ENCODE assay signal across 26 cellular contexts in the genomic region with DNA sequence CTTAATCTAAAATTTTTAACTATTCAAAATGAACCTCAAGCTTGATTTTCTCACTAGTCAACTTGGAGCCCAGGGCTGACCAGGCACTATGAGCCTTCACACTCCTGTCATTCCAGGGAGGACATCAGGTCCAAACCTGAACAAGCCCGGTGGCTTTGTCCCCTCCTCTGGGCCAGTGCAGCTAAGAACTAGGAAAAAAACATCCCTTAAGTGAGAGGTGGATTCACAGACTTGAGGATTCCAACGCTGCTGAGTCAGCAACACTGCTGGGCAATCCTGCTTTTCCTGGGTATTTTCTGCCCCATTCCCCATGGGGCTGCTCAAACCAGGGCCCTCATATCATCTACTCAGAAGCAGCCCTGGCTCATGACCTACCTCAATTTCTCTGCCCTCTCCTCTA. TPM values are rescaled to one million over a fixed set of nuclear protein-coding genes. Genes with fewer than 3 reads are reported as not detected.
"Had no signal": no experiment of that assay in that cellular context is flagged by ENCODE, and none has a peak within 500 bp of the region (broad histone marks: within the 10 kb centered on the region; RNA-seq: fewer than 3 reads in every experiment).

No MANE protein-coding gene starts in this region.

- H3K4me1 ChIP-seq: gastrocnemius medialis had no signal

- H3K9me3 Mint-ChIP-seq: activated B cell treated with CpG ODN at 0.5 μM for 24 hours; activated CD4-positive, alpha-beta memory T cell treated with anti-CD3 and anti-CD28 coated beads, Interleukin-2, amount 10 ng/mL, durations not matched to agents 7 days and 5 days; activated naive CD4-positive, alpha-beta T cell treated with anti-CD3 and anti-CD28 coated beads, Interleukin-2, amount 50 U/mL, for 24 hours; memory B cell; stimulated activated naive B cell treated with anti-CD40 and anti-IgM and Interleukin-4, amounts not matched to agents 10 μg/mL and 1 μg/mL and 100 μg/mL, for 72 hours; T-cell had no signal

- H3K4me2 ChIP-seq: smooth muscle cell had no signal

- DNase-seq: activated B cell treated with CpG ODN at 0.5 μM for 24 hours; activated CD4-positive, alpha-beta memory T cell treated with anti-CD3 and anti-CD28 coated beads, Interleukin-2, amount 10 ng/mL, durations not matched to agents 7 days and 5 days; activated CD4-positive, alpha-beta T cell treated with anti-CD3 and anti-CD28 coated beads for 4 hours; activated gamma-delta T cell; anterior cingulate cortex; central memory CD4-positive, alpha-beta T cell; colonic mucosa; esophagus squamous epithelium; gastrocnemius medialis; head of caudate nucleus; left cardiac atrium; nephron progenitor cell; nucleus accumbens; sigmoid colon; stimulated activated CD4-positive, alpha-beta T cell treated with anti-CD3 and anti-CD28 coated beads, Interleukin-2, amount 100 ng/mL, for 48 hours; stimulated activated CD8-positive, alpha-beta memory T cell treated with anti-CD3 and anti-CD28 coated beads, Interleukin-4, amount 100 ng/mL, for 48 hours; stimulated activated naive B cell treated with anti-CD40 and anti-IgM and Interleukin-4, amounts not matched to agents 10 μg/mL and 1 μg/mL and 100 μg/mL, for 72 hours; T-cell; T1000; transverse colon had no signal

- H3K36me3 Mint-ChIP-seq: activated naive CD4-positive, alpha-beta T cell treated with anti-CD3 and anti-CD28 coated beads, Interleukin-2, amount 50 U/mL, for 24 hours; memory B cell; T-cell had no signal

- H3K27me3 ChIP-seq: colonic mucosa, vagina had no signal

- H3K36me3 ChIP-seq: colonic mucosa, esophagus squamous epithelium, gastrocnemius medialis, sigmoid colon, transverse colon, vagina had no signal

- H3K27ac Mint-ChIP-seq: activated B cell treated with CpG ODN at 0.5 μM for 24 hours; activated CD4-positive, alpha-beta memory T cell treated with anti-CD3 and anti-CD28 coated beads, Interleukin-2, amount 10 ng/mL, durations not matched to agents 7 days and 5 days; activated naive CD4-positive, alpha-beta T cell treated with anti-CD3 and anti-CD28 coated beads, Interleukin-2, amount 50 U/mL, for 24 hours; memory B cell; nephron progenitor cell; stimulated activated naive B cell treated with anti-CD40 and anti-IgM and Interleukin-4, amounts not matched to agents 10 μg/mL and 1 μg/mL and 100 μg/mL, for 72 hours; T-cell had no signal

- H3K4me3 Mint-ChIP-seq: activated B cell treated with CpG ODN at 0.5 μM for 24 hours; activated CD4-positive, alpha-beta memory T cell treated with anti-CD3 and anti-CD28 coated beads, Interleukin-2, amount 10 ng/mL, durations not matched to agents 7 days and 5 days; activated naive CD4-positive, alpha-beta T cell treated with anti-CD3 and anti-CD28 coated beads, Interleukin-2, amount 50 U/mL, for 24 hours; memory B cell; nephron progenitor cell; stimulated activated naive B cell treated with anti-CD40 and anti-IgM and Interleukin-4, amounts not matched to agents 10 μg/mL and 1 μg/mL and 100 μg/mL, for 72 hours; T-cell had no signal

- H3K4me3 ChIP-seq: colonic mucosa, esophagus squamous epithelium, gastrocnemius medialis, sigmoid colon, smooth muscle cell, transverse colon, vagina had no signal

- ATAC-seq: gastrocnemius medialis; left cardiac atrium; stimulated activated naive B cell treated with anti-CD40 and anti-IgM and Interleukin-4, amounts not matched to agents 10 μg/mL and 1 μg/mL and 100 μg/mL, for 72 hours; T-cell had no signal

- FAIRE-seq: islet of Langerhans had no signal

- H3K9me3 ChIP-seq: colonic mucosa, esophagus squamous epithelium, gastrocnemius medialis, sigmoid colon, transverse colon, vagina had no signal

- H3K4me1 Mint-ChIP-seq: activated B cell treated with CpG ODN at 0.5 μM for 24 hours; activated CD4-positive, alpha-beta memory T cell treated with anti-CD3 and anti-CD28 coated beads, Interleukin-2, amount 10 ng/mL, durations not matched to agents 7 days and 5 days; stimulated activated naive B cell treated with anti-CD40 and anti-IgM and Interleukin-4, amounts not matched to agents 10 μg/mL and 1 μg/mL and 100 μg/mL, for 72 hours had no signal

- H3K27ac ChIP-seq: colonic mucosa, esophagus squamous epithelium, gastrocnemius medialis, sigmoid colon, vagina had no signal

RNA-seq across cellular contexts. Expression of gene RNF212, which starts 4.0 kb away (rescaled TPM):
- total RNA-seq: myocyte had no signal
